In the genomic region with DNA sequence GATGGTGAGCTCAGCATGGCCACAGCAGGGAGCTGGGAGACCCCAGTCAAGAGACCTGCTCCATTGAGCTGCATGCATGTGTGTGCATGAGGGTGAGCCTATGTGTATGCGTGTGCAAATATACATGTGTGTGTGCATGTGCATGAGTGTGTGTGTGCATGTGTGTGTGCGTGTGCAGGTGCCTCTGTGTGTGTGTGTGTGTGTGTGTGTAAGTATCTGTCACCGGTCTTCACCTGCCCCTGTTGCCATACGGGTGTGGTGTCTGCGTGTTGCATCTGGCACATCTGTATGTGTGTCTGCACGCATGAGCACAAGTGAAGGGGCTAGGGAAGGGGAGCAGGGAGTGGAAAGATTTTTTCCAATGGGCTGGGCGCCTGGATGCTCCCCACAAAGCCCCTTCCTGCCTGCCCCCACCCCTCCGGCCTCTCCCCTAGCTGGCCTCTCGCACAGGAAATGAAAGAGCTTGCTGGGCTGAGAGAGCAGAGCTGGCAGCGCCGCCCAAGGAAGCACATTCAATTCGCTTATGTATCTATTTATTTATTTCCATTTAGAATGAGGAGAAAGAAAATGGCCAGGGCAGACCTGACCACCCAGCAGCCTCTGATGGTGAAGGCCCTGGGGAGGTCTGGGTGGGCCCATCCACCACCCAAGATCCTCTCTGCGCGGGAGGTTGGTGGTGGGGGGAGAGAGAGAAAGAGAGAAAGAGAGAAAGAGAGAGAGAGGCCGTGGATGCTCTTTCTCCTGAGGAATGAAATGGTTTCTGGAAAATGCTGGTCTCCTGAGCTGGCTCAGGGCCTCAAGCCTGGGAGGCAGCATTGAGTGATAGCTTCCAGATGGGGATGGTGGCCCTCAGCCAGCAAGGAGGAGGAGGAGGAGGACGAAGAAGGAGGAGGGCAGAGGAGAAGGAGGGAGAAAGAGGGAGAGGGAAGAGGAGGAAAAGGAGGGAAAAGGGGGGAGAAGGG, we compare ENCODE assay signal across 1 cellular context.
TF ChIP-seq lines count a peak whose summit lies in the region.

No MANE protein-coding gene starts in this region.

TF ChIP-seq in IMR-90, 13 proteins besides CTCF, POLR2A, EP300 and RAD21:
- TF ChIP-seq, protein P1, sequence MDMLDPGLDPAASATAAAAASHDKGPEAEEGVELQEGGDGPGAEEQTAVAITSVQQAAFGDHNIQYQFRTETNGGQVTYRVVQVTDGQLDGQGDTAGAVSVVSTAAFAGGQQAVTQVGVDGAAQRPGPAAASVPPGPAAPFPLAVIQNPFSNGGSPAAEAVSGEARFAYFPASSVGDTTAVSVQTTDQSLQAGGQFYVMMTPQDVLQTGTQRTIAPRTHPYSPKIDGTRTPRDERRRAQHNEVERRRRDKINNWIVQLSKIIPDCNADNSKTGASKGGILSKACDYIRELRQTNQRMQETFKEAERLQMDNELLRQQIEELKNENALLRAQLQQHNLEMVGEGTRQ (IDR thresholded peaks at IDR 0.05; ENCODE audit: low read depth, low read length): no peak
- no peak for TF ChIP-seq MXI1 (IDR thresholded peaks at IDR 0.05; ENCODE audit: borderline replicate concordance, low read depth, low read length)
- no peak for TF ChIP-seq CHD1 (IDR thresholded peaks at IDR 0.05; ENCODE audit: low read depth, low read length)
- TF ChIP-seq RFX5 (IDR thresholded peaks at IDR 0.05; ENCODE audit: low read depth, low read length): no peak
- peak; percentile 18; the same call in 1 of the 2 replicates for TF ChIP-seq MAZ (IDR thresholded peaks at IDR 0.05; ENCODE audit: borderline replicate concordance, low read depth, low read length)
- TF ChIP-seq, protein P2, sequence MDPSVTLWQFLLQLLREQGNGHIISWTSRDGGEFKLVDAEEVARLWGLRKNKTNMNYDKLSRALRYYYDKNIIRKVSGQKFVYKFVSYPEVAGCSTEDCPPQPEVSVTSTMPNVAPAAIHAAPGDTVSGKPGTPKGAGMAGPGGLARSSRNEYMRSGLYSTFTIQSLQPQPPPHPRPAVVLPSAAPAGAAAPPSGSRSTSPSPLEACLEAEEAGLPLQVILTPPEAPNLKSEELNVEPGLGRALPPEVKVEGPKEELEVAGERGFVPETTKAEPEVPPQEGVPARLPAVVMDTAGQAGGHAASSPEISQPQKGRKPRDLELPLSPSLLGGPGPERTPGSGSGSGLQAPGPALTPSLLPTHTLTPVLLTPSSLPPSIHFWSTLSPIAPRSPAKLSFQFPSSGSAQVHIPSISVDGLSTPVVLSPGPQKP (IDR thresholded peaks at IDR 0.05; ENCODE audit: borderline replicate concordance, low read depth, low read length): no peak
- no peak for TF ChIP-seq BHLHE40 (IDR thresholded peaks at IDR 0.05; ENCODE audit: low read depth, low read length)
- TF ChIP-seq CEBPB (IDR thresholded peaks at IDR 0.05; ENCODE audit: low read depth, low read length): no peak
- TF ChIP-seq MAFK (IDR thresholded peaks at IDR 0.05; ENCODE audit: low read depth, low read length): no peak
- TF ChIP-seq SMC3 (IDR thresholded peaks at IDR 0.05; ENCODE audit: low read depth, low read length): peak; percentile 15; the same call in 1 of the 2 replicates
